ENCODE assay signal across 8 cellular contexts in the genomic region with DNA sequence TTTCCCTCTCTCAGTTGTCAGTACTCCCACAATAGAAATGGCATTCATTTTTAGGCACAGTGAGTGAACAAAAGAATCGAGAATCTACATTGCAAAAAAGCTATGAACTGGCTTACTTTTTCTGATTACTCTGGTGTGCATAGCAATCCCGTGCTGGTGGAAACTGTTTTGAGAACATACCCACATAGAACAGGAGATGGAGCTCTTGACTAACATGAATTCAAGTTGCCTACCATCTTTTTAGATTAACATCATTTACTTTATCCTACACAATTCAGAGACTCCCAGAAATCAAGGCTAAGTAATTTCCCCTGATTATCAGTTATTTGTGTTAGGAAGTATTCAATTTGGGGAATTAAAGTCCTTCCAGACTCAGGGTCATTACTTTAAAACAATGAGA.
DNase-seq lines count a peak whose midpoint lies in the region; ATAC-seq and TF ChIP-seq lines count a peak whose summit lies in the region.

No MANE protein-coding gene starts in this region.

- no peaks in the 10 kb centered on the region for H3K36me3 ChIP-seq in Caco-2 (ENCODE audit: control insufficient read depth, insufficient read depth, low read length)
- H3K36me3 ChIP-seq in PC-3 (ENCODE audit: low read depth, low read length) = no peaks in the 10 kb centered on the region
- no peaks in the 10 kb centered on the region for H3K36me3 ChIP-seq in esophagus squamous epithelium

- no peak overlapping the region for H2BK120ac ChIP-seq in H9 (ENCODE audit: low read depth, low read length, poor library complexity, severe bottlenecking)

- no peak overlapping the region for H4K8ac ChIP-seq in H9 (replicated peaks; ENCODE audit: insufficient read length, low read depth, low read length)

- no peaks in the 10 kb centered on the region for H3K79me1 ChIP-seq in H9 (ENCODE audit: insufficient read depth, low read depth, low read length, poor library complexity, severe bottlenecking)

- ATAC-seq in PC-3 (peak; percentile 86), GM19324 (IDR thresholded peaks at IDR 0.05; ENCODE audit: low FRiP score, unreplicated experiment) (no peak)

- H2BK12ac ChIP-seq in H9 (ENCODE audit: insufficient read length, low read depth, low read length) = no peak overlapping the region

- no peak overlapping the region for H3K27ac ChIP-seq in H9 (ENCODE audit: insufficient read length, low read depth, low read length)
- H3K27ac ChIP-seq in PC-3 (ENCODE audit: low read length) = no peak overlapping the region
- no peak overlapping the region for H3K27ac ChIP-seq in esophagus squamous epithelium

- no peak overlapping the region for H3K23ac ChIP-seq in H9 (ENCODE audit: insufficient read length, low read depth, low read length)

- no peak overlapping the region for H3K4me2 ChIP-seq in H9 (ENCODE audit: insufficient read depth, insufficient read length, low read length)
- no peak overlapping the region for H3K4me2 ChIP-seq in PC-3 (ENCODE audit: low read length)

- H3K18ac ChIP-seq in H9 (ENCODE audit: insufficient read length, low read depth, low read length) = no peak overlapping the region

- H3K79me2 ChIP-seq in H9 (ENCODE audit: insufficient read depth, low read length) = no peaks in the 10 kb centered on the region
- no peaks in the 10 kb centered on the region for H3K79me2 ChIP-seq in PC-3 (ENCODE audit: low read length)

- H3K9me3 ChIP-seq in Caco-2 = no peaks in the 10 kb centered on the region
- no peaks in the 10 kb centered on the region for H3K9me3 ChIP-seq in H9 (ENCODE audit: control insufficient read depth, low read depth, low read length)
- H3K9me3 ChIP-seq in PC-3 (ENCODE audit: low read length) = no peaks in the 10 kb centered on the region
- H3K9me3 ChIP-seq in esophagus squamous epithelium = no peaks in the 10 kb centered on the region

- H3K14ac ChIP-seq in H9 (ENCODE audit: insufficient read depth, low read length) = no peak overlapping the region

- H3K27me3 Mint-ChIP-seq in Caco-2 (ENCODE audit: insufficient read depth, unreplicated experiment) (peaks cover 2% of the 10 kb centered on the region), H9 (ENCODE audit: low read depth) (no peaks in the 10 kb centered on the region)

- POLR2A ChIA-PET in Caco-2 (lab: Charles Lee) (interaction anchor here (0.9 kb wide), 1 partner anchor 1027 kb away, joined by 4 read pairs; a partner anchor contains a TSS), PC-3 (lab: Charles Lee; ENCODE audit: unreplicated experiment) (no interaction called here)

- H4K91ac ChIP-seq in H9 (ENCODE audit: insufficient read length, low read depth, low read length) = no peak overlapping the region

- no CpG with 5 or more reads among the region's 2 CpGs for WGBS in H9 (ENCODE audit: extremely low coverage, insufficient read length, low lambda C conversion rate)
- WGBS in esophagus squamous epithelium, 2 donors = 4 to 17% methylated on average over 2 of the region's 2 CpGs

- BruUV-seq in Caco-2 (replicated peaks; lab: Mats Ljungman, UMichigan) = no TSS peak
- BruUV-seq in PC-3 (replicated peaks; lab: Mats Ljungman, UMichigan) = no TSS peak

- H2BK5ac ChIP-seq in H9 (ENCODE audit: insufficient read length, low read length) = no peak overlapping the region

- H3K56ac ChIP-seq in H9 (ENCODE audit: insufficient read length, low read depth, low read length) = no peak overlapping the region

- CTCF ChIA-PET in Caco-2 (lab: Charles Lee) (interaction anchor here (1.6 kb wide), 1 partner anchor 575 kb away, joined by 5 read pairs; no protein-coding TSS in a partner anchor), PC-3 (lab: Charles Lee) (interaction anchor here (0.6 to 2.0 kb wide), 9 partner anchors 146 to 735 kb away, joined by 3 to 8 read pairs (median 5); no protein-coding TSS in a partner anchor)

- H3F3A ChIP-seq in PC-3 (ENCODE audit: low read length, unreplicated experiment) = no peaks in the 10 kb centered on the region

- no peak overlapping the region for H3K4me3 ChIP-seq in Caco-2 (ENCODE audit: low read depth, low read length)
- H3K4me3 ChIP-seq in PC-3 (ENCODE audit: low read length) = no peak overlapping the region
- no peak overlapping the region for H3K4me3 ChIP-seq in esophagus squamous epithelium

- no peak overlapping the region for H2AK5ac ChIP-seq in H9 (ENCODE audit: insufficient read length, low read length)

- peak; percentile 20 to 44 for TF ChIP-seq CTCF in Caco-2 (IDR thresholded peaks at IDR 0.05; ENCODE audit: insufficient read depth in 1 of 2, low read depth in 1 of 2, low read length in 1 of 2, severe bottlenecking in 1 of 2, unreplicated experiment in 1 of 2)
- peak; percentile 80 for TF ChIP-seq CTCF in H9 (conservative IDR thresholded peaks at IDR 0.05)
- peak; percentile 87 for TF ChIP-seq CTCF in PC-3 (conservative IDR thresholded peaks at IDR 0.05; ENCODE audit: low read depth, low read length)
- peak in 4 of 6 experiments; percentile 20 to 49 (median 38) for TF ChIP-seq CTCF in esophagus squamous epithelium (IDR thresholded peaks at IDR 0.05)

- H3K9ac ChIP-seq in H9 (ENCODE audit: extremely low read depth, insufficient read length, low read length) = no peak overlapping the region
- no peak overlapping the region for H3K9ac ChIP-seq in PC-3 (ENCODE audit: low read length)

- no peaks in the 10 kb centered on the region for H3K4me1 ChIP-seq in Caco-2
- H3K4me1 ChIP-seq in H9 (ENCODE audit: insufficient read depth, low read length) = no peaks in the 10 kb centered on the region
- peaks cover 3% of the 10 kb centered on the region; the same call in 1 of the 2 replicates for H3K4me1 ChIP-seq in PC-3 (ENCODE audit: insufficient read depth, low read length)
- no peaks in the 10 kb centered on the region for H3K4me1 ChIP-seq in esophagus squamous epithelium

- DNase-seq in Caco-2 (peak in 1 of 2 experiments; percentile 13), H9 (no peak), PC-3 (peak; percentile 75), esophagus squamous epithelium (lab: John Stamatoyannopoulos, UW) (no peak), retina (peak; percentile 25), NK-92 (lab: John Stamatoyannopoulos, UW; ENCODE audit: unreplicated experiment) (no peak)
- no peak for DNase-seq in activated CD4-positive, alpha-beta T cell treated with anti-CD3 and anti-CD28 coated beads for 1 hour

- H3K27ac Mint-ChIP-seq in Caco-2 (ENCODE audit: unreplicated experiment) = no peak overlapping the region
- H3K27ac Mint-ChIP-seq in H9 = peak overlapping the region in 1 of 3 experiments; percentile 71; a peak in 1 of 7 replicates

- H3K27me3 ChIP-seq in Caco-2 (replicated peaks; ENCODE audit: control insufficient read depth, insufficient read depth, low read length) (no peaks in the 10 kb centered on the region), H9 (ENCODE audit: insufficient read depth, low read length) (no peaks in the 10 kb centered on the region), PC-3 (ENCODE audit: low read length) (no peaks in the 10 kb centered on the region), esophagus squamous epithelium (no peaks in the 10 kb centered on the region)

- no peaks in the 10 kb centered on the region for H3K4me1 Mint-ChIP-seq in Caco-2 (ENCODE audit: low read depth, unreplicated experiment)
- H3K4me1 Mint-ChIP-seq in H9 = peaks cover 6 to 13% of the 10 kb centered on the region in 2 experiments

- no peak overlapping the region for H4K5ac ChIP-seq in H9 (ENCODE audit: insufficient read length, low read depth, low read length)

- H3K4ac ChIP-seq in H9 (ENCODE audit: low read depth, low read length) = no peak overlapping the region

- no peaks in the 10 kb centered on the region for H3K36me3 Mint-ChIP-seq in Caco-2 (ENCODE audit: insufficient read depth, unreplicated experiment)
- no peaks in the 10 kb centered on the region for H3K36me3 Mint-ChIP-seq in H9 (ENCODE audit: insufficient read depth in 1 of 3, low read depth in 3 of 3)

- intact Hi-C loops in Caco-2 (cut with micrococcal nuclease; ENCODE audit: unreplicated experiment) (loop anchor here (1.0 to 2.0 kb wide), 2 partner anchors 159 to 735 kb away; no protein-coding TSS in a partner anchor), PC-3 (cut with micrococcal nuclease) (loop anchor here (1.0 to 10.0 kb wide), 8 partner anchors 96 to 903 kb away; no protein-coding TSS in a partner anchor), esophagus squamous epithelium (cut with DNase I) (loop anchor here (5.0 kb wide), 1 partner anchor 736 kb away; no protein-coding TSS in a partner anchor)

- H4K20me1 ChIP-seq in H9 (ENCODE audit: control insufficient read depth, insufficient read depth, insufficient read length) (no peaks in the 10 kb centered on the region), PC-3 (ENCODE audit: low read length) (no peaks in the 10 kb centered on the region)

- no peaks in the 10 kb centered on the region for H3K23me2 ChIP-seq in H9 (ENCODE audit: insufficient read length, low read depth, low read length, poor library complexity, severe bottlenecking)

- H3K9me3 Mint-ChIP-seq in Caco-2 (ENCODE audit: unreplicated experiment) (no peaks in the 10 kb centered on the region), H9 (no peaks in the 10 kb centered on the region)

- H3K4me3 Mint-ChIP-seq in Caco-2 (ENCODE audit: unreplicated experiment) (no peak overlapping the region), H9 (no peak overlapping the region)

- H2BK20ac ChIP-seq in H9 (ENCODE audit: low read depth, low read length, poor library complexity, severe bottlenecking) = no peak overlapping the region

- no peaks in the 10 kb centered on the region for H3K9me2 ChIP-seq in PC-3 (replicated peaks; ENCODE audit: low read length)

- no peak overlapping the region for H2BK15ac ChIP-seq in H9 (ENCODE audit: low read depth, low read length)

- TF ChIP-seq POLR2A in esophagus squamous epithelium (IDR thresholded peaks at IDR 0.05) = no peak

- H3T11ph ChIP-seq in H9 (ENCODE audit: low read length) = no peak overlapping the region

- no peak overlapping the region for H2AFZ ChIP-seq in H9 (ENCODE audit: low read length)
- H2AFZ ChIP-seq in PC-3 (ENCODE audit: low read length) = 0 out of 2 replicates have a peak overlapping the region, but pooled peaks have one; percentile 33

Comparison
In these comparisons a context has a peak if more than half of its experiments do, and no peak if none do; other contexts are left out.
1. DNase-seq: peak in PC-3 (single experiment) and retina (single experiment); none in H9 (single experiment), esophagus squamous epithelium (single experiment), NK-92 (single experiment) and activated CD4-positive, alpha-beta T cell treated with anti-CD3 and anti-CD28 coated beads for 1 hour (single experiment).
2. CTCF ChIP-seq: peak in every context shown above with its lines; median percentile 87 in PC-3; 80 in H9; 38 in esophagus squamous epithelium; 32 in Caco-2.